ENCODE assay signal across 1 cellular context in genomic region chr1:57378564-57378963, GRCh38.
TF ChIP-seq lines count a peak whose summit lies in the region.

No MANE protein-coding gene starts in this region.

TF ChIP-seq in WTC11, 78 proteins besides CTCF, POLR2A, EP300 and RAD21 (continued from another document):
- TF ChIP-seq FOXP1 (CRISPR knock-in tag; IDR thresholded peaks at IDR 0.05; ENCODE audit: borderline replicate concordance) (no peak), TEAD4 (CRISPR knock-in tag; IDR thresholded peaks at IDR 0.05) (no peak), IRF2 (CRISPR knock-in tag; IDR thresholded peaks at IDR 0.05; ENCODE audit: borderline replicate concordance, low read depth) (no peak), ZNF671 (CRISPR knock-in tag; IDR thresholded peaks at IDR 0.05) (no peak), IRF1 (CRISPR knock-in tag; IDR thresholded peaks at IDR 0.05) (no peak), RELA (CRISPR knock-in tag; IDR thresholded peaks at IDR 0.05; ENCODE audit: borderline replicate concordance) (no peak)
- TF ChIP-seq, protein P1, sequence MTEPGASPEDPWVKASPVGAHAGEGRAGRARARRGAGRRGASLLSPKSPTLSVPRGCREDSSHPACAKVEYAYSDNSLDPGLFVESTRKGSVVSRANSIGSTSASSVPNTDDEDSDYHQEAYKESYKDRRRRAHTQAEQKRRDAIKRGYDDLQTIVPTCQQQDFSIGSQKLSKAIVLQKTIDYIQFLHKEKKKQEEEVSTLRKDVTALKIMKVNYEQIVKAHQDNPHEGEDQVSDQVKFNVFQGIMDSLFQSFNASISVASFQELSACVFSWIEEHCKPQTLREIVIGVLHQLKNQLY (CRISPR knock-in tag; IDR thresholded peaks at IDR 0.05): no peak
TF ChIP-seq in WTC11: peak in this region for 0.
